Comparison of ENCODE assay signal across 11 cellular contexts in genomic region chr12:67193705-67194104, GRCh38.
DNase-seq lines count a peak whose midpoint lies in the region; ATAC-seq, FAIRE-seq and TF ChIP-seq lines count a peak whose summit lies in the region.
"Had no signal": no experiment of that assay in that cellular context is flagged by ENCODE, and none has a peak within 500 bp of the region (broad histone marks: within the 10 kb centered on the region; RNA-seq: fewer than 3 reads in every experiment).

No MANE protein-coding gene starts in this region.

- no peak overlapping the region for H3K27ac ChIP-seq in testis

- H3K27me3 ChIP-seq in testis (no peaks in the 10 kb centered on the region), BE2C (no peaks in the 10 kb centered on the region)

- H3K36me3 ChIP-seq in testis (ENCODE audit: low read depth, missing control alignments) (no peaks in the 10 kb centered on the region), BE2C (no peaks in the 10 kb centered on the region)

- FAIRE-seq in frontal cortex (lab: Jason Lieb, UNC): no peak

- H3K4me3 ChIP-seq in foreskin fibroblast (ENCODE audit: low read depth in 1 of 2, low read length in 2 of 2) (no peak overlapping the region), testis (no peak overlapping the region), BE2C (ENCODE audit: low read depth, low read length) (no peak overlapping the region)

- no peak for TF ChIP-seq POLR2A in testis (IDR thresholded peaks at IDR 0.05)

- DNase-seq in left cardiac atrium: peak; percentile 15
- no peak for DNase-seq in Right ventricle myocardium inferior (ENCODE audit: missing footprints)
- DNase-seq in SW480 (ENCODE audit: low spot score): peak; percentile 9
- DNase-seq in foreskin fibroblast: peak; percentile 1 to 26
- peak; percentile 25 for DNase-seq in testis
- no peak for DNase-seq in frontal cortex (ENCODE audit: low spot score in 2 of 2)
- no peak for DNase-seq in BE2C
- DNase-seq: GOT3, NCI-H446 had no signal

- intact Hi-C loops in left cardiac atrium (cut with DNase I) (no loop called here), Right ventricle myocardium inferior (cut with DNase I) (no loop called here), testis (cut with DNase I; ENCODE audit: low total_unique reads) (no loop called here)

- TF ChIP-seq CTCF in foreskin fibroblast (IDR thresholded peaks at IDR 0.05; ENCODE audit: low read depth, low read length) (no peak), testis (IDR thresholded peaks at IDR 0.05) (no peak), BE2C (IDR thresholded peaks at IDR 0.05; ENCODE audit: low read depth, low read length) (no peak)

- H3K4me1 ChIP-seq in testis (no peaks in the 10 kb centered on the region), BE2C (no peaks in the 10 kb centered on the region)

- ATAC-seq in left cardiac atrium (no peak), Right ventricle myocardium inferior (no peak), GM18861 (IDR thresholded peaks at IDR 0.05; ENCODE audit: unreplicated experiment) (no peak)
- ATAC-seq: left colon had no signal

- H3K9me3 ChIP-seq in testis: no peaks in the 10 kb centered on the region
- no peaks in the 10 kb centered on the region for H3K9me3 ChIP-seq in BE2C

Comparison
In these comparisons a context has a peak if more than half of its experiments do, and no peak if none do; other contexts are left out.
1. DNase-seq: peak in left cardiac atrium (single experiment), SW480 (single experiment), foreskin fibroblast (2 of 2) and testis (single experiment); none in Right ventricle myocardium inferior (single experiment), frontal cortex (0 of 2) and BE2C (single experiment).